In genomic region chr5:59367791-59368394, GRCh38 we compare ENCODE assay signal across 8 cellular contexts.
A peak's percentile ranks its signal among the peaks of the same experiment; 100 is the strongest.
DNase-seq lines count a peak whose midpoint lies in the region; ATAC-seq, FAIRE-seq and TF ChIP-seq lines count a peak whose summit lies in the region.

No MANE protein-coding gene starts in this region.

- TF ChIP-seq CTCF in RWPE2 (IDR thresholded peaks at IDR 0.05; ENCODE audit: poor library complexity, severe bottlenecking) = peak; percentile 96
- TF ChIP-seq CTCF in ascending aorta (IDR thresholded peaks at IDR 0.05) = peak in 2 of 3 experiments; percentile 48 to 65
- peak; percentile 53 to 71 (median 64) for TF ChIP-seq CTCF in sigmoid colon (IDR thresholded peaks at IDR 0.05)

- H3K27ac ChIP-seq in RWPE2 (ENCODE audit: poor library complexity, severe bottlenecking) (no peak overlapping the region), ascending aorta (no peak overlapping the region), sigmoid colon (peak overlapping the region in 3 of 4 donors; percentile 20 to 51 (median 41))

- no peak for TF ChIP-seq EP300 in sigmoid colon (IDR thresholded peaks at IDR 0.05)

- H3K9me3 ChIP-seq in RWPE2 (ENCODE audit: severe bottlenecking) = no peaks in the 10 kb centered on the region
- no peaks in the 10 kb centered on the region for H3K9me3 ChIP-seq in ascending aorta
- no peaks in the 10 kb centered on the region for H3K9me3 ChIP-seq in sigmoid colon

- no peak for FAIRE-seq in HTR-8/SVneo (lab: Jason Lieb, UNC)

- intact Hi-C loops in ascending aorta (cut with DNase I) = loop anchor here (2.0 kb wide), 1 partner anchor 179 kb away; no protein-coding TSS in a partner anchor
- intact Hi-C loops in sigmoid colon (cut with DNase I) = loop anchor here (1.0 to 10.0 kb wide), 2 partner anchors 179 to 333 kb away; no protein-coding TSS in a partner anchor

- ATAC-seq in RWPE2 (ENCODE audit: low read depth) (peak; percentile 76), HG03457 (IDR thresholded peaks at IDR 0.05; ENCODE audit: unreplicated experiment) (no peak)

- H3K27me3 ChIP-seq in RWPE2 (ENCODE audit: insufficient read depth, poor library complexity, severe bottlenecking) (no peaks in the 10 kb centered on the region), ascending aorta (no peaks in the 10 kb centered on the region), sigmoid colon (no peaks in the 10 kb centered on the region)

- DNase-seq in NCI-H2171 treated with DMSO at 0.1 percent for 48 hours (lab: John Stamatoyannopoulos, UW) (peak; percentile 0), NCI-H2171 (lab: John Stamatoyannopoulos, UW) (no peak), HTR-8/SVneo (ENCODE audit: insufficient read length, low spot score) (peak; percentile 11), RWPE2 (ENCODE audit: low spot score) (no peak), ascending aorta (ENCODE audit: low spot score in 2 of 2) (no peak), hepatic stellate cell (ENCODE audit: low spot score) (peak; percentile 7), sigmoid colon (peak; percentile 75)

- H3K4me3 ChIP-seq in RWPE2 (ENCODE audit: severe bottlenecking) (no peak overlapping the region), ascending aorta (no peak overlapping the region), sigmoid colon (no peak overlapping the region)

- 15 to 16% methylated on average over 7 of the region's 7 CpGs for WGBS in sigmoid colon, 2 donors

- no peaks in the 10 kb centered on the region for H3K36me3 ChIP-seq in RWPE2 (ENCODE audit: low read depth)
- no peaks in the 10 kb centered on the region for H3K36me3 ChIP-seq in ascending aorta
- no peaks in the 10 kb centered on the region for H3K36me3 ChIP-seq in sigmoid colon

- TF ChIP-seq POLR2A in sigmoid colon (IDR thresholded peaks at IDR 0.05) = no peak

- H3K4me1 ChIP-seq in RWPE2 (ENCODE audit: insufficient read depth, poor library complexity, severe bottlenecking) (no peaks in the 10 kb centered on the region), ascending aorta (no peaks in the 10 kb centered on the region), sigmoid colon (peaks cover 0 to 40% (median 12%) of the 10 kb centered on the region in 4 donors)

Comparison
In these comparisons a context has a peak if more than half of its experiments do, and no peak if none do; other contexts are left out.
1. DNase-seq: peak in NCI-H2171 treated with DMSO at 0.1 percent for 48 hours (single experiment), HTR-8/SVneo (single experiment), hepatic stellate cell (single experiment) and sigmoid colon (single experiment); none in NCI-H2171 (single experiment), RWPE2 (single experiment) and ascending aorta (0 of 2).
2. H3K27ac ChIP-seq: peak in sigmoid colon (3 of 4); none in RWPE2 (single experiment) and ascending aorta (0 of 2).
3. Peak in every context shown above with its lines, with median percentiles within 50 percentile points of each other: CTCF ChIP-seq.